Comparison of ENCODE assay signal across 8 cellular contexts in the genomic region with DNA sequence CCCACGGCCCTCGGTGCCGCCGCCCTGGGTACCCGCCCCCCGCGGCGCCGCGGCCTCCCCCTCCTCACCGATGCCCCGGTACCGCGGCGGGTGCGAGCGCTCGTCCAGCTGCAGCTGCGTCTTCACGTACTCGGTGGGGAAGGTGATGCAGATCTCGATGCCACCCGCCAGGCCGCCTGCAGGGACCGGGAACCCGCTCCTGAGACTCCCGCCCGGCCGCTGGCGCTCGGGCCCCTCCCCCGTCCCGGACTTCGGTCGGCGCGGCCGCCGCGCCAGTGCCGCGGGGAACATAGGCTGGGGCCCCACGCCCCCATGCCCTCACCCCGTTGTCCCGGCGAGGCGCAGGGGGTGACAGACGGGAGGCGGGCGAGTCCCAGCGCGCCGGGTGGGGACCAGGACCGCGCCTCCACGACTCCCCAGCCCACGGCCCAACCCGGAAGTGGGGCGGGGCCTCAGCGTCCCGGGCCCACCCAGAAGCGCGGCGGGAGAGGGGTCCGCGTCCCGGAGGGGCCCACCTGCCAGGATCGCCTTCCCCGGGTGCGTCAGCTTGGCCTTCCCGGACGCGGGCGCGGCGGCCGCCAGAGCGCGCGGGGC. TPM values are rescaled to one million over a fixed set of nuclear protein-coding genes. Genes with fewer than 3 reads are reported as not detected.
DNase-seq lines count a peak whose midpoint lies in the region; ATAC-seq, FAIRE-seq and TF ChIP-seq lines count a peak whose summit lies in the region.

No MANE protein-coding gene starts in this region.

- H3K4me1 ChIP-seq in naive thymus-derived CD4-positive, alpha-beta T cell (ENCODE audit: control insufficient read depth in 2 of 2, insufficient read depth in 2 of 2, low read length in 2 of 2) = peaks cover 8 to 9% of the 10 kb centered on the region in 2 donors

- H3K4me3 Mint-ChIP-seq in activated CD8-positive, alpha-beta T cell treated with anti-CD3 and anti-CD28 coated beads for 36 hours = peak overlapping the region; percentile 62
- peak overlapping the region in 7 of 10 donors; percentile 28 to 85 (median 55) for H3K4me3 Mint-ChIP-seq in naive thymus-derived CD4-positive, alpha-beta T cell

- ATAC-seq in GM21619 (IDR thresholded peaks at IDR 0.05; ENCODE audit: unreplicated experiment) (peak; percentile 31), esophagus mucosa (peak; percentile 24)
- ATAC-seq in activated CD8-positive, alpha-beta T cell treated with anti-CD3 and anti-CD28 coated beads for 36 hours = peak; percentile 43
- peak; percentile 63 for ATAC-seq in naive thymus-derived CD4-positive, alpha-beta T cell

- CTCF ChIA-PET in GM10248 (lab: Yijun Ruan, JAX) = interaction anchor here (0.9 to 3.2 kb wide), 17 partner anchors 10 to 453 kb away, joined by 3 to 37 read pairs (median 6); a partner anchor contains a TSS
- CTCF ChIA-PET in activated CD8-positive, alpha-beta T cell treated with anti-CD3 and anti-CD28 coated beads for 36 hours (lab: Charles Lee) = interaction anchor here (1.2 to 2.2 kb wide), 4 partner anchors 16 to 299 kb away, joined by 3 to 11 read pairs (median 7); a partner anchor contains a TSS
- CTCF ChIA-PET in naive thymus-derived CD4-positive, alpha-beta T cell (lab: Charles Lee) = interaction anchor here (0.8 kb wide), 1 partner anchor 67 kb away, joined by 3 read pairs; no protein-coding TSS in a partner anchor

- FAIRE-seq in urothelium cell line (lab: Jason Lieb, UNC) = no peak

- no peaks in the 10 kb centered on the region for H3K27me3 Mint-ChIP-seq in activated CD8-positive, alpha-beta T cell treated with anti-CD3 and anti-CD28 coated beads for 36 hours
- no peaks in the 10 kb centered on the region for H3K27me3 Mint-ChIP-seq in naive thymus-derived CD4-positive, alpha-beta T cell

- H3K9me3 Mint-ChIP-seq in activated CD8-positive, alpha-beta T cell treated with anti-CD3 and anti-CD28 coated beads for 36 hours = no peaks in the 10 kb centered on the region
- H3K9me3 Mint-ChIP-seq in naive thymus-derived CD4-positive, alpha-beta T cell = no peaks in the 10 kb centered on the region

- POLR2A ChIA-PET in GM10248 (lab: Yijun Ruan, JAX) = interaction anchor here (1.6 kb wide), 1 partner anchor 253 kb away, joined by 4 read pairs; a partner anchor contains a TSS
- POLR2A ChIA-PET in activated CD8-positive, alpha-beta T cell treated with anti-CD3 and anti-CD28 coated beads for 36 hours (lab: Charles Lee) = no interaction called here
- POLR2A ChIA-PET in naive thymus-derived CD4-positive, alpha-beta T cell (lab: Charles Lee) = interaction anchor here (0.8 to 1.2 kb wide), 3 partner anchors 10 to 89 kb away, joined by 3 read pairs; no protein-coding TSS in a partner anchor

- no peaks in the 10 kb centered on the region for H3K36me3 ChIP-seq in naive thymus-derived CD4-positive, alpha-beta T cell (ENCODE audit: control insufficient read depth in 2 of 3, insufficient read depth in 3 of 3, low read length in 3 of 3)

- peak overlapping the region; percentile 63 for H3K27ac ChIP-seq in naive thymus-derived CD4-positive, alpha-beta T cell (ENCODE audit: low read depth, low read length)

- in situ Hi-C loops in KBM-7 (cut with MboI; ENCODE audit: low pct_unique_long_range_greater_than_20kb, low sequenced_read_pairs) = loop anchor here (25.0 kb wide), 1 partner anchor 91 kb away; no protein-coding TSS in a partner anchor

- peak overlapping the region; percentile 47 for H3K4me3 ChIP-seq in naive thymus-derived CD4-positive, alpha-beta T cell (ENCODE audit: low read length)

- no peak overlapping the region for H3K27ac Mint-ChIP-seq in activated CD8-positive, alpha-beta T cell treated with anti-CD3 and anti-CD28 coated beads for 36 hours
- H3K27ac Mint-ChIP-seq in naive thymus-derived CD4-positive, alpha-beta T cell = no peak overlapping the region

- H3K9me3 ChIP-seq in naive thymus-derived CD4-positive, alpha-beta T cell (ENCODE audit: control insufficient read depth in 2 of 3, low read length in 3 of 3) = no peaks in the 10 kb centered on the region

- DNase-seq in GM10248 (ENCODE audit: extremely low spot score) (peak; percentile 63), KBM-7 (peak; percentile 47), urothelium cell line (ENCODE audit: low spot score) (peak; percentile 20), HK-2 (ENCODE audit: unreplicated experiment) (no peak)
- DNase-seq in activated CD8-positive, alpha-beta T cell treated with anti-CD3 and anti-CD28 coated beads for 36 hours = peak; percentile 55
- DNase-seq in naive thymus-derived CD4-positive, alpha-beta T cell = peak in 8 of 9 donors; percentile 40 to 64 (median 54)

- no peaks in the 10 kb centered on the region for H3K27me3 ChIP-seq in naive thymus-derived CD4-positive, alpha-beta T cell (ENCODE audit: control insufficient read depth in 2 of 2, insufficient read depth in 2 of 2, low read length in 2 of 2)

- no peak for TF ChIP-seq CTCF in GM10248 (IDR thresholded peaks at IDR 0.05; ENCODE audit: control extremely low read depth, extremely low read depth, low read depth, missing control alignments)
- TF ChIP-seq CTCF in activated CD8-positive, alpha-beta T cell treated with anti-CD3 and anti-CD28 coated beads for 36 hours (IDR thresholded peaks at IDR 0.05) = no peak

- H3K4me1 Mint-ChIP-seq in activated CD8-positive, alpha-beta T cell treated with anti-CD3 and anti-CD28 coated beads for 36 hours (ENCODE audit: low read depth) = peaks cover 40% of the 10 kb centered on the region
- H3K4me1 Mint-ChIP-seq in naive thymus-derived CD4-positive, alpha-beta T cell = peaks cover 20 to 32% (median 30%) of the 10 kb centered on the region in 7 donors

- intact Hi-C loops in activated CD8-positive, alpha-beta T cell treated with anti-CD3 and anti-CD28 coated beads for 36 hours (cut with micrococcal nuclease) = no loop called here
- intact Hi-C loops in naive thymus-derived CD4-positive, alpha-beta T cell (cut with micrococcal nuclease) = loop anchor here (1.0 to 5.0 kb wide), 6 partner anchors 34 to 541 kb away; a partner anchor contains a TSS

- peaks cover 6% of the 10 kb centered on the region for H3K36me3 Mint-ChIP-seq in activated CD8-positive, alpha-beta T cell treated with anti-CD3 and anti-CD28 coated beads for 36 hours (ENCODE audit: low read depth)
- H3K36me3 Mint-ChIP-seq in naive thymus-derived CD4-positive, alpha-beta T cell = no peaks in the 10 kb centered on the region

RNA-seq across cellular contexts. Expression of a gene that starts 0.4 kb away (rescaled TPM):
- 10 to 100 TPM; 56.4 to 57.6 TPM for total RNA-seq in activated CD8-positive, alpha-beta T cell treated with anti-CD3 and anti-CD28 coated beads for 36 hours
- total RNA-seq in esophagus mucosa = 78.5 TPM
- total RNA-seq in naive thymus-derived CD4-positive, alpha-beta T cell = 10 to 100 TPM; 19.3 to 34.0 (median 30.7) TPM
- 10 to 100 TPM; 39.4 to 66.5 TPM for polyA plus RNA-seq in naive thymus-derived CD4-positive, alpha-beta T cell

RNA-seq across cellular contexts. Expression of a gene that starts 28.1 kb away (rescaled TPM):
- not detected for total RNA-seq in activated CD8-positive, alpha-beta T cell treated with anti-CD3 and anti-CD28 coated beads for 36 hours
- total RNA-seq in esophagus mucosa = not detected
- not detected for total RNA-seq in naive thymus-derived CD4-positive, alpha-beta T cell
- not detected for polyA plus RNA-seq in naive thymus-derived CD4-positive, alpha-beta T cell

RNA-seq across cellular contexts. Expression of a gene that starts 33.7 kb away (rescaled TPM):
- total RNA-seq in activated CD8-positive, alpha-beta T cell treated with anti-CD3 and anti-CD28 coated beads for 36 hours = 10 to 100 TPM; 11.7 to 12.9 TPM
- total RNA-seq in esophagus mucosa = 9.9 TPM
- total RNA-seq in naive thymus-derived CD4-positive, alpha-beta T cell = 10 to 100 TPM; 18.3 to 51.6 (median 20.6) TPM
- polyA plus RNA-seq in naive thymus-derived CD4-positive, alpha-beta T cell = 10 to 100 TPM in 1 of 2 donors, 1 to 10 TPM in 1; 8.4 to 13.9 TPM

RNA-seq across cellular contexts. Expression of a gene that starts 47.1 kb away (rescaled TPM):
- not detected for total RNA-seq in activated CD8-positive, alpha-beta T cell treated with anti-CD3 and anti-CD28 coated beads for 36 hours
- total RNA-seq in esophagus mucosa = not detected
- total RNA-seq in naive thymus-derived CD4-positive, alpha-beta T cell = under 1 TPM in 1 of 5 experiments, not detected in 4; 0.42 TPM
- polyA plus RNA-seq in naive thymus-derived CD4-positive, alpha-beta T cell = not detected

RNA-seq across cellular contexts. Expression of a gene that starts 56.0 kb away (rescaled TPM):
- 10 to 100 TPM; 18.0 to 20.0 TPM for total RNA-seq in activated CD8-positive, alpha-beta T cell treated with anti-CD3 and anti-CD28 coated beads for 36 hours
- 46.6 TPM for total RNA-seq in esophagus mucosa
- total RNA-seq in naive thymus-derived CD4-positive, alpha-beta T cell = 10 to 100 TPM; 38.8 to 79.1 (median 50.4) TPM
- polyA plus RNA-seq in naive thymus-derived CD4-positive, alpha-beta T cell = 10 to 100 TPM; 46.2 to 81.9 TPM
